9 cellular contexts compared by ENCODE assay signal in genomic region chr11:122743949-122744876, GRCh38.
DNase-seq lines count a peak whose midpoint lies in the region; ATAC-seq lines count a peak whose summit lies in the region.
"Had no signal": no experiment of that assay in that cellular context is flagged by ENCODE, and none has a peak within 500 bp of the region (broad histone marks: within the 10 kb centered on the region; RNA-seq: fewer than 3 reads in every experiment).

No MANE protein-coding gene starts in this region.

- DNase-seq in GDM1 (lab: John Stamatoyannopoulos, UW) (peak; percentile 88), SIG-M5 treated with dmso at 0.1 percent for 504 hours (lab: John Stamatoyannopoulos, UW; ENCODE audit: unreplicated experiment) (peak; percentile 81), DMS 273 (lab: John Stamatoyannopoulos, UW; ENCODE audit: unreplicated experiment) (no peak), COLO668 (lab: John Stamatoyannopoulos, UW; ENCODE audit: unreplicated experiment) (no peak), NCI-H1105 (lab: John Stamatoyannopoulos, UW) (no peak)
- DNase-seq in activated naive CD4-positive, alpha-beta T cell (lab: John Stamatoyannopoulos, UW): peak in 3 of 4 experiments; percentile 25 to 49 (median 40)
- DNase-seq in stimulated activated CD4-positive, alpha-beta T cell treated with anti-CD3 and anti-CD28 coated beads, Interleukin-15, amount 100 ng/mL, for 1 hour (ENCODE audit: low read depth in 1 of 2, low spot score in 1 of 2): peak; percentile 54 to 64

- peak; percentile 64 for ATAC-seq in HG02642 (IDR thresholded peaks at IDR 0.05; ENCODE audit: poor library complexity, unreplicated experiment)
- ATAC-seq: body of pancreas had no signal

Comparison
In these comparisons a context has a peak if more than half of its experiments do, and no peak if none do; other contexts are left out.
1. DNase-seq: peak in GDM1 (single experiment), SIG-M5 treated with dmso at 0.1 percent for 504 hours (single experiment), activated naive CD4-positive, alpha-beta T cell (3 of 4) and stimulated activated CD4-positive, alpha-beta T cell treated with anti-CD3 and anti-CD28 coated beads, Interleukin-15, amount 100 ng/mL, for 1 hour (2 of 2); none in DMS 273 (single experiment), COLO668 (single experiment) and NCI-H1105 (single experiment).